Comparison of ENCODE assay signal across 25 cellular contexts in the genomic region with DNA sequence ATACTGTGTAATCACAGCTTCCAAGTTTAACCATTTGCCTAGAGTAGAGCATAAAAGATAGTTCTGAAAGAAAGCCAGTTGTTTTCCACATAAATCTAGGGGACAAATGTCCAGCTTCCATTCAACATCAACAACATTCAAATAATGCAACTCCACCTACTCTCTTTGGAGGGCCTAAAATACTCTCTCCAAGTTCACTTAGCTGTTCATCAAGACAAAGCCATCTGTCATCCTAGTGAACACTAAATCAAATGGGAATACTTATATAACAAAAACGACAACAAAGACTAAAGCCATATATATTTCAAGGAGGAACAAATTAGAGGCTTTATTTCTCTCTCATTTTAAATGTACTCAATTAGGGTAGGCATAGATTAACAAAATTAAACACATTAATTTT.
"Had no signal": no experiment of that assay in that cellular context is flagged by ENCODE, and none has a peak within 500 bp of the region (broad histone marks: within the 10 kb centered on the region; RNA-seq: fewer than 3 reads in every experiment).

No MANE protein-coding gene starts in this region.

- H3K27me3 Mint-ChIP-seq: activated B cell treated with CpG ODN at 0.5 μM for 24 hours; activated CD4-positive, alpha-beta T cell treated with anti-CD3 and anti-CD28 coated beads for 36 hours; activated naive CD8-positive, alpha-beta T cell; activated T-cell treated with anti-CD3 and anti-CD28 coated beads, Interleukin-2, amount 50 U/mL, for 24 hours; activated T-helper 17 cell treated with anti-CD3 and anti-CD28 coated beads, Interleukin-2, amount 50 U/mL, for 72 hours; effector memory CD8-positive, alpha-beta T cell had no signal

- DNase-seq: activated B cell treated with CpG ODN at 0.5 μM for 24 hours; activated CD4-positive, alpha-beta T cell treated with anti-CD3 and anti-CD28 coated beads for 36 hours; activated CD4-positive, alpha-beta T cell treated with anti-CD3 and anti-CD28 coated beads, Interleukin-2, amount 50 U/mL, for 4 hours; activated CD8-positive, alpha-beta memory T cell treated with anti-CD3 and anti-CD28 coated beads for 24 hours; activated CD8-positive, alpha-beta memory T cell treated with anti-CD3 and anti-CD28 coated beads, Interleukin-2, amount 50 U/mL, for 4 hours; activated naive CD4-positive, alpha-beta T cell; activated T-cell treated with anti-CD3 and anti-CD28 coated beads, Interleukin-2, amount 50 U/mL, for 24 hours; adrenal gland; brain microvascular endothelial cell; central memory CD4-positive, alpha-beta T cell; effector memory CD8-positive, alpha-beta T cell; gastrocnemius medialis; hippocampal formation; kidney glomerular epithelial cell; left ventricle myocardium inferior; mammary epithelial cell; midbrain; natural killer cell; spleen; stimulated activated CD4-positive, alpha-beta T cell treated with anti-CD3 and anti-CD28 coated beads, Interleukin-4, amount 100 ng/mL, for 1 hour; stimulated activated naive CD4-positive, alpha-beta T cell; testis; upper lobe of left lung had no signal

- H3K4me1 Mint-ChIP-seq: activated B cell treated with CpG ODN at 0.5 μM for 24 hours; activated CD4-positive, alpha-beta T cell treated with anti-CD3 and anti-CD28 coated beads for 36 hours; activated T-helper 17 cell treated with anti-CD3 and anti-CD28 coated beads, Interleukin-2, amount 50 U/mL, for 72 hours; natural killer cell had no signal

- H3K4me3 Mint-ChIP-seq: activated B cell treated with CpG ODN at 0.5 μM for 24 hours; activated CD4-positive, alpha-beta T cell treated with anti-CD3 and anti-CD28 coated beads for 36 hours; activated naive CD8-positive, alpha-beta T cell; activated T-cell treated with anti-CD3 and anti-CD28 coated beads, Interleukin-2, amount 50 U/mL, for 24 hours; activated T-helper 17 cell treated with anti-CD3 and anti-CD28 coated beads, Interleukin-2, amount 50 U/mL, for 72 hours; effector memory CD8-positive, alpha-beta T cell; natural killer cell had no signal

- ATAC-seq: activated CD4-positive, alpha-beta T cell treated with anti-CD3 and anti-CD28 coated beads for 36 hours; activated T-helper 17 cell treated with anti-CD3 and anti-CD28 coated beads, Interleukin-2, amount 50 U/mL, for 72 hours; effector memory CD8-positive, alpha-beta T cell; gastrocnemius medialis; natural killer cell had no signal

- H3K27ac Mint-ChIP-seq: activated B cell treated with CpG ODN at 0.5 μM for 24 hours; activated CD4-positive, alpha-beta T cell treated with anti-CD3 and anti-CD28 coated beads for 36 hours; activated naive CD8-positive, alpha-beta T cell; activated T-cell treated with anti-CD3 and anti-CD28 coated beads, Interleukin-2, amount 50 U/mL, for 24 hours; activated T-helper 17 cell treated with anti-CD3 and anti-CD28 coated beads, Interleukin-2, amount 50 U/mL, for 72 hours; effector memory CD8-positive, alpha-beta T cell; natural killer cell had no signal

- H3K36me3 Mint-ChIP-seq: activated naive CD8-positive, alpha-beta T cell; natural killer cell had no signal
